Comparison of ENCODE assay signal across 10 cellular contexts in genomic region chr6:90107721-90108364, GRCh38.
A peak's percentile ranks its signal among the peaks of the same experiment; 100 is the strongest.
DNase-seq lines count a peak whose midpoint lies in the region; ATAC-seq and TF ChIP-seq lines count a peak whose summit lies in the region.
"Had no signal": no experiment of that assay in that cellular context is flagged by ENCODE, and none has a peak within 500 bp of the region (broad histone marks: within the 10 kb centered on the region; RNA-seq: fewer than 3 reads in every experiment).

No MANE protein-coding gene starts in this region.

- 37 to 55% methylated on average over 4 of the region's 4 CpGs for WGBS in esophagus squamous epithelium, 2 donors
- WGBS in suprapubic skin = 65% methylated on average over 4 of the region's 4 CpGs

- peaks cover 29 to 91% (median 65%) of the 10 kb centered on the region in 4 donors for H3K4me1 Mint-ChIP-seq in CD4-positive, CD25-positive, alpha-beta regulatory T cell
- peaks cover 93% of the 10 kb centered on the region for H3K4me1 Mint-ChIP-seq in activated CD8-positive, alpha-beta T cell treated with anti-CD3 and anti-CD28 coated beads, Interleukin-2, amount 10 ng/mL, durations not matched to agents 7 days and 5 days (ENCODE audit: low read depth)

- DNase-seq in CD4-positive, CD25-positive, alpha-beta regulatory T cell = peak in 1 of 3 donors; percentile 85
- peak; percentile 52 for DNase-seq in activated CD8-positive, alpha-beta T cell treated with anti-CD3 and anti-CD28 coated beads, Interleukin-2, amount 10 ng/mL, durations not matched to agents 7 days and 5 days
- no peak for DNase-seq in RPMI8226
- DNase-seq in esophagus squamous epithelium (lab: John Stamatoyannopoulos, UW) = no peak
- no peak for DNase-seq in suprapubic skin (ENCODE audit: low spot score in 2 of 2)
- DNase-seq in DMS79 treated with DMSO at 0.1 percent for 48 hours (lab: John Stamatoyannopoulos, UW) = no peak

- POLR2A ChIA-PET in activated CD8-positive, alpha-beta T cell treated with anti-CD3 and anti-CD28 coated beads, Interleukin-2, amount 10 ng/mL, durations not matched to agents 7 days and 5 days (lab: Charles Lee) = interaction anchor here (1.2 to 2.7 kb wide), 3 partner anchors 27 to 178 kb away, joined by 3 to 12 read pairs (median 7); no protein-coding TSS in a partner anchor

- H3K27me3 ChIP-seq in CD4-positive, CD25-positive, alpha-beta regulatory T cell (ENCODE audit: control insufficient read depth, insufficient read depth, low read length) = no peaks in the 10 kb centered on the region
- H3K27me3 ChIP-seq in esophagus squamous epithelium (no peaks in the 10 kb centered on the region), suprapubic skin (no peaks in the 10 kb centered on the region)
- H3K27me3 ChIP-seq: cardiac muscle cell had no signal

- H3K36me3 Mint-ChIP-seq in CD4-positive, CD25-positive, alpha-beta regulatory T cell = peaks cover 15% of the 10 kb centered on the region
- peaks cover 44% of the 10 kb centered on the region for H3K36me3 Mint-ChIP-seq in activated CD8-positive, alpha-beta T cell treated with anti-CD3 and anti-CD28 coated beads, Interleukin-2, amount 10 ng/mL, durations not matched to agents 7 days and 5 days (ENCODE audit: low read depth)

- H3K27ac ChIP-seq in CD4-positive, CD25-positive, alpha-beta regulatory T cell (ENCODE audit: insufficient read depth, low read length, poor library complexity, severe bottlenecking) = no peak overlapping the region
- no peak overlapping the region for H3K27ac ChIP-seq in esophagus squamous epithelium
- H3K27ac ChIP-seq in suprapubic skin = no peak overlapping the region
- H3K27ac ChIP-seq: C4-2B, cardiac muscle cell had no signal

- TF ChIP-seq POLR2A in esophagus squamous epithelium (IDR thresholded peaks at IDR 0.05) = no peak
- TF ChIP-seq POLR2A in suprapubic skin (IDR thresholded peaks at IDR 0.05) = no peak

- intact Hi-C loops in esophagus squamous epithelium (cut with DNase I) = no loop called here

- peaks cover 27% of the 10 kb centered on the region for H3K27me3 Mint-ChIP-seq in CD4-positive, CD25-positive, alpha-beta regulatory T cell
- H3K27me3 Mint-ChIP-seq in activated CD8-positive, alpha-beta T cell treated with anti-CD3 and anti-CD28 coated beads, Interleukin-2, amount 10 ng/mL, durations not matched to agents 7 days and 5 days (ENCODE audit: low read depth) = no peaks in the 10 kb centered on the region

- CTCF ChIA-PET in activated CD8-positive, alpha-beta T cell treated with anti-CD3 and anti-CD28 coated beads, Interleukin-2, amount 10 ng/mL, durations not matched to agents 7 days and 5 days (lab: Charles Lee) = interaction anchor here (1.3 to 4.8 kb wide), 9 partner anchors 9 to 168 kb away, joined by 4 to 33 read pairs (median 6); no protein-coding TSS in a partner anchor

- TF ChIP-seq CTCF in esophagus squamous epithelium (IDR thresholded peaks at IDR 0.05) = no peak
- TF ChIP-seq CTCF in suprapubic skin (IDR thresholded peaks at IDR 0.05) = no peak

- peak overlapping the region in 1 of 3 donors; percentile 34 for H3K27ac Mint-ChIP-seq in CD4-positive, CD25-positive, alpha-beta regulatory T cell
- peak overlapping the region; percentile 60 for H3K27ac Mint-ChIP-seq in activated CD8-positive, alpha-beta T cell treated with anti-CD3 and anti-CD28 coated beads, Interleukin-2, amount 10 ng/mL, durations not matched to agents 7 days and 5 days

- peak overlapping the region; percentile 18 for H3K4me3 ChIP-seq in CD4-positive, CD25-positive, alpha-beta regulatory T cell (ENCODE audit: low read depth, low read length)
- no peak overlapping the region for H3K4me3 ChIP-seq in esophagus squamous epithelium
- H3K4me3 ChIP-seq in suprapubic skin = no peak overlapping the region
- H3K4me3 ChIP-seq: cardiac muscle cell had no signal

- peaks cover 0 to 6% (median 3%) of the 10 kb centered on the region in 7 donors for H3K9me3 Mint-ChIP-seq in CD4-positive, CD25-positive, alpha-beta regulatory T cell
- H3K9me3 Mint-ChIP-seq in activated CD8-positive, alpha-beta T cell treated with anti-CD3 and anti-CD28 coated beads, Interleukin-2, amount 10 ng/mL, durations not matched to agents 7 days and 5 days (ENCODE audit: insufficient read depth) = peaks cover 6% of the 10 kb centered on the region

- peak in 1 of 2 donors; percentile 51 for ATAC-seq in CD4-positive, CD25-positive, alpha-beta regulatory T cell (ENCODE audit: low read depth in 2 of 2)
- ATAC-seq in GM19328 (IDR thresholded peaks at IDR 0.05; ENCODE audit: unreplicated experiment) (peak; percentile 83), HG03045 (IDR thresholded peaks at IDR 0.05; ENCODE audit: unreplicated experiment) (peak; percentile 69)
- peak; percentile 50 for ATAC-seq in activated CD8-positive, alpha-beta T cell treated with anti-CD3 and anti-CD28 coated beads, Interleukin-2, amount 10 ng/mL, durations not matched to agents 7 days and 5 days

- no peak for TF ChIP-seq EP300 in suprapubic skin (IDR thresholded peaks at IDR 0.05)

- peaks cover 29% of the 10 kb centered on the region for H3K4me1 ChIP-seq in CD4-positive, CD25-positive, alpha-beta regulatory T cell (ENCODE audit: control insufficient read depth, insufficient read depth, low read length, poor library complexity, severe bottlenecking)
- H3K4me1 ChIP-seq in esophagus squamous epithelium (peaks cover 0 to 10% (median 0%) of the 10 kb centered on the region in 3 donors), suprapubic skin (no peaks in the 10 kb centered on the region)

- H3K36me3 ChIP-seq in CD4-positive, CD25-positive, alpha-beta regulatory T cell (ENCODE audit: control insufficient read depth, insufficient read depth, low read length) = no peaks in the 10 kb centered on the region
- H3K36me3 ChIP-seq in esophagus squamous epithelium = no peaks in the 10 kb centered on the region
- H3K36me3 ChIP-seq in suprapubic skin = no peaks in the 10 kb centered on the region
- H3K36me3 ChIP-seq: cardiac muscle cell had no signal

- H3K4me3 Mint-ChIP-seq in CD4-positive, CD25-positive, alpha-beta regulatory T cell = peak overlapping the region in 2 of 4 donors; percentile 8 to 47
- peak overlapping the region; percentile 30 for H3K4me3 Mint-ChIP-seq in activated CD8-positive, alpha-beta T cell treated with anti-CD3 and anti-CD28 coated beads, Interleukin-2, amount 10 ng/mL, durations not matched to agents 7 days and 5 days

- no peaks in the 10 kb centered on the region for H3K9me3 ChIP-seq in CD4-positive, CD25-positive, alpha-beta regulatory T cell (ENCODE audit: control insufficient read depth in 2 of 2, low read length in 2 of 2)
- peaks cover 0 to under 1% (median 0%) of the 10 kb centered on the region in 3 donors for H3K9me3 ChIP-seq in esophagus squamous epithelium
- no peaks in the 10 kb centered on the region for H3K9me3 ChIP-seq in suprapubic skin
